29 cellular contexts compared by ENCODE assay signal in the genomic region with DNA sequence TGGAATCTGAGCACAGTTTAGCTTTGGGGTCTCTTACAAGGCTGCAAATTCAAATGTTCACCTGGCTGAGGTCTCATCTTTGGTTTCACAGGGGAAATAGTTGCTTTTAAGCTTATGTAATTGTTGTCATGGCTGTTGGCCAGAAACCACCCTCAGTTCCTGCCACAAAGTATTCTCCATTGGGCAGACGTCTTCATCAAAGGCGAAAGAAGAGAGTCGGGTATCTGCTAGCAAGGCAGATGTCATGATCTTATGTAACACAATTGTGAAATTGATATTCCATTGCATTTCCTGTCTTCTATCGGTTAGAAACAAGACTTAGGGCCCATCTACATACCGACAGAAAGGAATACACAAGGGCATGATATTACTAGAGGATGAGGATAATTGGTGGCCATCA.
"Had no signal": no experiment of that assay in that cellular context is flagged by ENCODE, and none has a peak within 500 bp of the region (broad histone marks: within the 10 kb centered on the region; RNA-seq: fewer than 3 reads in every experiment).

No MANE protein-coding gene starts in this region.

- ATAC-seq: left colon; left lung; lower lobe of right lung; naive thymus-derived CD8-positive, alpha-beta T cell; pancreas; right cardiac atrium; sciatic nerve; stimulated activated naive B cell treated with anti-CD40 and anti-IgM and Interleukin-4, amounts not matched to agents 10 μg/mL and 1 μg/mL and 100 μg/mL, for 72 hours; stimulated activated naive CD8-positive, alpha-beta T cell treated with anti-CD3 and anti-CD28 coated beads, Interleukin-15, Interleukin-2, amounts not matched to agents 100 U/mL and 50 U/mL, for 24 hours; upper lobe of right lung had no signal

- H3K4me3 ChIP-seq: left lung, lower lobe of right lung, pancreas, prostate gland, skin epidermis, stomach, suprapubic skin, thoracic aorta, tibial artery, upper lobe of right lung had no signal

- H3K36me3 ChIP-seq: left lung, lower lobe of right lung, pancreas, prostate gland, stomach, suprapubic skin, thoracic aorta, tibial artery, upper lobe of right lung had no signal

- DNase-seq: hypothalamus; immature natural killer cell; kidney; left colon; left lung; lower lobe of right lung; mammary epithelial cell; mesenchymal stem cell; nucleus accumbens; pancreas; posterior cingulate gyrus; retina; right cardiac atrium; stimulated activated CD4-positive, alpha-beta T cell treated with anti-CD3 and anti-CD28 coated beads, Interleukin-12 subunit alpha, Interleukin-12 subunit beta, amount 100 ng/mL, for 4 hours; stimulated activated CD4-positive, alpha-beta T cell treated with anti-CD3 and anti-CD28 coated beads, Interleukin-15, amount 100 ng/mL, for 24 hours; stimulated activated CD4-positive, alpha-beta T cell treated with anti-CD3 and anti-CD28 coated beads, Interleukin-2, amount 100 ng/mL, for 24 hours; stimulated activated CD4-positive, alpha-beta T cell treated with anti-CD3 and anti-CD28 coated beads, Interleukin-4, amount 100 ng/mL, for 1 hour; stimulated activated naive B cell treated with anti-CD40 and anti-IgM and Interleukin-4, amounts not matched to agents 10 μg/mL and 1 μg/mL and 100 μg/mL, for 72 hours; stimulated activated naive CD8-positive, alpha-beta T cell treated with anti-CD3 and anti-CD28 coated beads, Interleukin-15, Interleukin-2, amounts not matched to agents 100 U/mL and 50 U/mL, for 24 hours; stomach; tibial artery; trophoblast cell; upper lobe of right lung had no signal

- H3K4me1 ChIP-seq: left lung, lower lobe of right lung, pancreas, prostate gland, stomach, suprapubic skin, tibial artery, upper lobe of right lung had no signal

- H3K9me3 ChIP-seq: left lung, lower lobe of right lung, pancreas, prostate gland, stomach, suprapubic skin, thoracic aorta, upper lobe of right lung had no signal

- H3K27me3 ChIP-seq: left lung, pancreas, stomach, suprapubic skin, tibial artery, upper lobe of right lung had no signal

- H3K27ac ChIP-seq: left lung, lower lobe of right lung, pancreas, prostate gland, skin epidermis, stomach, suprapubic skin, thoracic aorta, tibial artery, upper lobe of right lung had no signal
